In genomic region chr1:26574690-26575349, GRCh38 we compare ENCODE assay signal across 13 cellular contexts. TPM values are rescaled to one million over a fixed set of nuclear protein-coding genes. Genes with fewer than 3 reads are reported as not detected.
DNase-seq lines count a peak whose midpoint lies in the region; ATAC-seq and TF ChIP-seq lines count a peak whose summit lies in the region.
"Had no signal": no experiment of that assay in that cellular context is flagged by ENCODE, and none has a peak within 500 bp of the region (broad histone marks: within the 10 kb centered on the region; RNA-seq: fewer than 3 reads in every experiment).

No MANE protein-coding gene starts in this region.

- no peak overlapping the region for H3K4me3 Mint-ChIP-seq in CD4-positive, alpha-beta T cell
- H3K4me3 Mint-ChIP-seq: neural crest cell had no signal

- no peaks in the 10 kb centered on the region for H3K4me1 ChIP-seq in neutrophil (ENCODE audit: control insufficient read depth in 1 of 2, insufficient read depth in 1 of 2, low read depth in 1 of 2, low read length in 1 of 2)

- H3K36me3 ChIP-seq in MG63 (no peaks in the 10 kb centered on the region), neutrophil (peaks cover 76% of the 10 kb centered on the region)

- intact Hi-C loops in CD4-positive, alpha-beta T cell (cut with DNase I, micrococcal nuclease), result no loop called here

- peaks cover 15% of the 10 kb centered on the region for H3K4me1 Mint-ChIP-seq in CD4-positive, alpha-beta T cell (ENCODE audit: low read depth)

- no peak for DNase-seq in CD4-positive, alpha-beta T cell
- DNase-seq in MG63 (peak; percentile 89), fibroblast of peridontal ligament (ENCODE audit: extremely low read depth) (peak; percentile 66), NCI-H526 (lab: John Stamatoyannopoulos, UW) (no peak), NCI-H524 treated with DMSO at 0.1 percent for 48 hours (lab: John Stamatoyannopoulos, UW) (no peak), NOMO-1 (lab: John Stamatoyannopoulos, UW; ENCODE audit: unreplicated experiment in 2 of 2) (no peak)
- DNase-seq: DMS 273 treated with DMSO at 0.1 percent for 48 hours, NCI-H510A, upper lobe of left lung had no signal

- no peak overlapping the region for H3K4me3 ChIP-seq in MG63
- H3K4me3 ChIP-seq in neutrophil (ENCODE audit: low read depth in 1 of 2, low read length in 1 of 2), result no peak overlapping the region
- H3K4me3 ChIP-seq: coronary artery, upper lobe of left lung had no signal

- H3K27ac ChIP-seq in CD4-positive, alpha-beta T cell (ENCODE audit: low read depth, low read length), result no peak overlapping the region
- H3K27ac ChIP-seq in neutrophil, result peak overlapping the region; percentile 19
- H3K27ac ChIP-seq: coronary artery, upper lobe of left lung had no signal

- ATAC-seq in CD4-positive, alpha-beta T cell (ENCODE audit: poor library complexity), result no peak
- ATAC-seq in GM18873 (IDR thresholded peaks at IDR 0.05; ENCODE audit: low FRiP score, unreplicated experiment), result no peak

- no peaks in the 10 kb centered on the region for H3K9me3 Mint-ChIP-seq in CD4-positive, alpha-beta T cell
- H3K9me3 Mint-ChIP-seq: neural crest cell had no signal

- POLR2A ChIA-PET in CD4-positive, alpha-beta T cell (lab: Charles Lee), result no interaction called here

- no peaks in the 10 kb centered on the region for H3K9me3 ChIP-seq in CD4-positive, alpha-beta T cell (ENCODE audit: control insufficient read depth, low read length)
- H3K9me3 ChIP-seq in MG63 (no peaks in the 10 kb centered on the region), neutrophil (no peaks in the 10 kb centered on the region)
- H3K9me3 ChIP-seq: upper lobe of left lung had no signal

- TF ChIP-seq CTCF in CD4-positive, alpha-beta T cell (IDR thresholded peaks at IDR 0.05), result no peak
- no peak for TF ChIP-seq CTCF in neutrophil (IDR thresholded peaks at IDR 0.05)

- no peaks in the 10 kb centered on the region for H3K27me3 Mint-ChIP-seq in CD4-positive, alpha-beta T cell

- no peaks in the 10 kb centered on the region for H3K27me3 ChIP-seq in CD4-positive, alpha-beta T cell (ENCODE audit: control insufficient read depth, insufficient read depth, low read length)
- H3K27me3 ChIP-seq in MG63, result no peaks in the 10 kb centered on the region
- H3K27me3 ChIP-seq in neutrophil, result no peaks in the 10 kb centered on the region
- H3K27me3 ChIP-seq: upper lobe of left lung had no signal

- H3K27ac Mint-ChIP-seq in CD4-positive, alpha-beta T cell, result peak overlapping the region; percentile 27

- peaks cover 52% of the 10 kb centered on the region for H3K36me3 Mint-ChIP-seq in CD4-positive, alpha-beta T cell (ENCODE audit: low read depth)

- CTCF ChIA-PET in CD4-positive, alpha-beta T cell (lab: Charles Lee), result no interaction called here

RNA-seq across cellular contexts. Expression of gene RPS6KA1, which starts 45.3 kb away (rescaled TPM):
- 10 to 100 TPM; 29.1 to 29.6 TPM for total RNA-seq in CD4-positive, alpha-beta T cell
- 10.1 and 10.2 TPM in 2 replicates for total RNA-seq in MG63 (2014; rRNA removed; shearing (Covaris generic); ENCODE audit: low replicate concordance)

Comparison
In these comparisons a context has a peak if more than half of its experiments do, and no peak if none do; other contexts are left out.
1. DNase-seq: peak in MG63 (single experiment) and fibroblast of peridontal ligament (single experiment); none in CD4-positive, alpha-beta T cell (0 of 10), NCI-H526 (0 of 2), NCI-H524 treated with DMSO at 0.1 percent for 48 hours (single experiment) and NOMO-1 (0 of 2).